1 cellular context compared by ENCODE assay signal in genomic region chr5:151750121-151750520, GRCh38.
TF ChIP-seq lines count a peak whose summit lies in the region.

No MANE protein-coding gene starts in this region.

TF ChIP-seq in SK-N-SH treated with all-trans-retinoic acid at 6 μM for 48 hours, 23 proteins besides CTCF, POLR2A, EP300 and RAD21 (continued from another document):
- no peak for TF ChIP-seq CREB5 (CRISPR knock-in tag; IDR thresholded peaks at IDR 0.05; ENCODE audit: low read depth)
- no peak for TF ChIP-seq CSDC2 (CRISPR knock-in tag; IDR thresholded peaks at IDR 0.05)
- no peak for TF ChIP-seq BACH2 (CRISPR knock-in tag; IDR thresholded peaks at IDR 0.05; ENCODE audit: borderline replicate concordance)
- TF ChIP-seq GLIS3 (CRISPR knock-in tag; IDR thresholded peaks at IDR 0.05): no peak
- no peak for TF ChIP-seq OSR1 (CRISPR knock-in tag; IDR thresholded peaks at IDR 0.05)
- TF ChIP-seq TCF4 (CRISPR knock-in tag; IDR thresholded peaks at IDR 0.05; ENCODE audit: borderline replicate concordance): no peak
- TF ChIP-seq PPARA (CRISPR knock-in tag; IDR thresholded peaks at IDR 0.05; ENCODE audit: borderline replicate concordance): no peak
- TF ChIP-seq PATZ1 (CRISPR knock-in tag; IDR thresholded peaks at IDR 0.05; ENCODE audit: borderline replicate concordance): no peak
- no peak for TF ChIP-seq ISL1 (CRISPR knock-in tag; IDR thresholded peaks at IDR 0.05)
- no peak for TF ChIP-seq RARB (CRISPR knock-in tag; IDR thresholded peaks at IDR 0.05)
- TF ChIP-seq CSRNP3 (CRISPR knock-in tag; IDR thresholded peaks at IDR 0.05): no peak
- no peak for TF ChIP-seq ZNF70 (CRISPR knock-in tag; IDR thresholded peaks at IDR 0.05)
TF ChIP-seq in SK-N-SH treated with all-trans-retinoic acid at 6 μM for 48 hours: peak in this region for 0.
